In the genomic region with DNA sequence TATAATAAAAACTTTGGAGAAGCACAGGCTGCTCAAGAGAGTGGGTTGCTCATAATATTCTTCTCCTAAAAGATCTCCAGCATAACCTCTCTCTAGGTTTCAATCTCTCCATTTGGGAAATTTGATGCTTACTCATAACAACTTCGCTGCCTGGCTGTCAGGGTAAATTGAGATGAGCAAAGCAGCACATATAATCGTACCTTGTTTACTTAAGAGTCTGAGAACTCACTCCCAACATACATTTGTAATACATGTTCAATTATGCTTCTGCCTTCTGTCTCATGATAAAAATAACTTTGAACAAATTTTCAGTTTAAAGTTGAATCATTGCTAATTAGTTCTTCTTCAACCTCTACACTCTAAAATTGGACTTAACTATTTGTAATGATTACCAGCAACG, we compare ENCODE assay signal across 22 cellular contexts.
A peak's percentile ranks its signal among the peaks of the same experiment; 100 is the strongest.
DNase-seq lines count a peak whose midpoint lies in the region; ATAC-seq, FAIRE-seq and TF ChIP-seq lines count a peak whose summit lies in the region.
"Had no signal": no experiment of that assay in that cellular context is flagged by ENCODE, and none has a peak within 500 bp of the region (broad histone marks: within the 10 kb centered on the region; RNA-seq: fewer than 3 reads in every experiment).

No MANE protein-coding gene starts in this region.

- ATAC-seq in A549 (no peak), GM19351 (IDR thresholded peaks at IDR 0.05; ENCODE audit: unreplicated experiment) (no peak), GM18909 (IDR thresholded peaks at IDR 0.05; ENCODE audit: poor library complexity, unreplicated experiment) (no peak), GM21717 (IDR thresholded peaks at IDR 0.05; ENCODE audit: unreplicated experiment) (no peak)
- ATAC-seq in activated CD8-positive, alpha-beta T cell treated with anti-CD3 and anti-CD28 coated beads for 36 hours, result no peak
- ATAC-seq: GM12878, GM23338 had no signal

- no peaks in the 10 kb centered on the region for H3K9me3 ChIP-seq in A549
- H3K9me3 ChIP-seq: BE2C had no signal

- peaks cover 2% of the 10 kb centered on the region; the same call in 1 of the 3 replicates for H3K4me1 ChIP-seq in A549
- H3K4me1 ChIP-seq in ACC112 (ENCODE audit: control insufficient read depth, insufficient read depth, low read length, unreplicated experiment), result peaks cover 61% of the 10 kb centered on the region
- H3K4me1 ChIP-seq: BE2C had no signal

- TF ChIP-seq CTCF in A549 (IDR thresholded peaks at IDR 0.05), result no peak
- no peak for TF ChIP-seq CTCF in activated CD8-positive, alpha-beta T cell treated with anti-CD3 and anti-CD28 coated beads for 36 hours (IDR thresholded peaks at IDR 0.05)

- H3K27me3 Mint-ChIP-seq in activated CD8-positive, alpha-beta T cell treated with anti-CD3 and anti-CD28 coated beads for 36 hours, result no peaks in the 10 kb centered on the region

- WGBS in A549 (ENCODE audit: missing lambda C conversion rate), result 28% methylated on average over 3 of the region's 3 CpGs

- TF ChIP-seq POLR2A in A549 (IDR thresholded peaks at IDR 0.05; ENCODE audit: low read length), result no peak

- H3K36me3 ChIP-seq in ACC112 (ENCODE audit: insufficient read depth, low read length), result no peaks in the 10 kb centered on the region
- H3K36me3 ChIP-seq: BE2C had no signal

- peak; percentile 90 for FAIRE-seq in A549 (lab: Jason Lieb, UNC)
- FAIRE-seq: GM12878, GM19239, H54 had no signal

- H3K27me3 ChIP-seq in ACC112 (ENCODE audit: insufficient read depth, low read length), result no peaks in the 10 kb centered on the region
- H3K27me3 ChIP-seq: BE2C had no signal

- H3K4me2 ChIP-seq in A549, result no peak overlapping the region
- H3K4me2 ChIP-seq: GM23338, KMS-11 had no signal

- H3K27ac Mint-ChIP-seq in activated CD8-positive, alpha-beta T cell treated with anti-CD3 and anti-CD28 coated beads for 36 hours, result no peak overlapping the region
- H3K27ac Mint-ChIP-seq: CD4-positive, CD25-positive, alpha-beta regulatory T cell; CD8-positive, alpha-beta memory T cell; GM23338 had no signal

- no peaks in the 10 kb centered on the region for H3K4me1 Mint-ChIP-seq in activated CD8-positive, alpha-beta T cell treated with anti-CD3 and anti-CD28 coated beads for 36 hours (ENCODE audit: low read depth)
- H3K4me1 Mint-ChIP-seq: GM23338 had no signal

- no peak for TF ChIP-seq RAD21 in A549 (conservative IDR thresholded peaks at IDR 0.05 in 1 of 2, IDR thresholded peaks at IDR 0.05 in 1 of 2)

- no peak overlapping the region for H2AFZ ChIP-seq in ACC112 (ENCODE audit: low read length, unreplicated experiment)
- H2AFZ ChIP-seq: GM23338 had no signal

- H3K27ac ChIP-seq in A549 (no peak overlapping the region), ACC112 (ENCODE audit: low read depth, low read length) (peak overlapping the region; percentile 97)
- H3K27ac ChIP-seq: KMS-11 had no signal

- DNase-seq in A549 (ENCODE audit: low read depth in 1 of 2, low spot score in 1 of 2) (no peak), NCI-H69 (lab: John Stamatoyannopoulos, UW) (peak; percentile 43), left kidney (ENCODE audit: low read depth, low spot score) (peak; percentile 9)
- no peak for DNase-seq in activated CD8-positive, alpha-beta T cell treated with anti-CD3 and anti-CD28 coated beads for 36 hours
- DNase-seq: BE2C; C1 segment of cervical spinal cord; CD4-positive, CD25-positive, alpha-beta regulatory T cell; CD8-positive, alpha-beta memory T cell; COR-L47; DMS 273 treated with DMSO at 0.1 percent for 48 hours; DMS53; DND-41; HCEC 1CT had no signal

- H3K9me3 Mint-ChIP-seq in activated CD8-positive, alpha-beta T cell treated with anti-CD3 and anti-CD28 coated beads for 36 hours, result no peaks in the 10 kb centered on the region
- H3K9me3 Mint-ChIP-seq: CD8-positive, alpha-beta memory T cell; GM23338 had no signal

- intact Hi-C loops in activated CD8-positive, alpha-beta T cell treated with anti-CD3 and anti-CD28 coated beads for 36 hours (cut with micrococcal nuclease), result no loop called here

- no peaks in the 10 kb centered on the region for H3K79me2 ChIP-seq in ACC112 (ENCODE audit: control insufficient read depth, insufficient read depth, low read length, unreplicated experiment)

- no peak overlapping the region for H3K4me3 Mint-ChIP-seq in activated CD8-positive, alpha-beta T cell treated with anti-CD3 and anti-CD28 coated beads for 36 hours
- H3K4me3 Mint-ChIP-seq: CD4-positive, CD25-positive, alpha-beta regulatory T cell; CD8-positive, alpha-beta memory T cell; GM23338 had no signal

- H3K4me3 ChIP-seq in A549 (no peak overlapping the region), ACC112 (ENCODE audit: low read depth, low read length) (no peak overlapping the region)
- H3K4me3 ChIP-seq: GM12878, GM23338 had no signal

- H3K36me3 Mint-ChIP-seq in activated CD8-positive, alpha-beta T cell treated with anti-CD3 and anti-CD28 coated beads for 36 hours (ENCODE audit: low read depth), result no peaks in the 10 kb centered on the region
- H3K36me3 Mint-ChIP-seq: CD4-positive, CD25-positive, alpha-beta regulatory T cell had no signal

- POLR2A ChIA-PET in A549 (lab: Yijun Ruan, JAX), result no interaction called here
- POLR2A ChIA-PET in activated CD8-positive, alpha-beta T cell treated with anti-CD3 and anti-CD28 coated beads for 36 hours (lab: Charles Lee), result no interaction called here

- CTCF ChIA-PET in A549 (lab: Yijun Ruan, JAX), result no interaction called here
- CTCF ChIA-PET in activated CD8-positive, alpha-beta T cell treated with anti-CD3 and anti-CD28 coated beads for 36 hours (lab: Charles Lee), result no interaction called here

- TF ChIP-seq EP300 in A549 (IDR thresholded peaks at IDR 0.05), result no peak

TF ChIP-seq in A549, 52 proteins besides CTCF, POLR2A, EP300 and RAD21:
- TF ChIP-seq NR3C1 (IDR thresholded peaks at IDR 0.05), result no peak
- no peak for TF ChIP-seq HDAC2 (IDR thresholded peaks at IDR 0.05)
- no peak for TF ChIP-seq CHD4 (IDR thresholded peaks at IDR 0.05; ENCODE audit: borderline replicate concordance)
- TF ChIP-seq HOXA7 (CRISPR knock-in tag; IDR thresholded peaks at IDR 0.05), result no peak
- no peak for TF ChIP-seq TP53 (CRISPR knock-in tag; IDR thresholded peaks at IDR 0.05)
- no peak for TF ChIP-seq CHD2 (IDR thresholded peaks at IDR 0.05; ENCODE audit: low read length, partially characterized antibody)
- TF ChIP-seq ZSCAN20 (CRISPR knock-in tag; IDR thresholded peaks at IDR 0.05), result no peak

Comparison
In these comparisons a context has a peak if more than half of its experiments do, and no peak if none do; other contexts are left out.
1. DNase-seq: peak in NCI-H69 (single experiment) and left kidney (single experiment); none in A549 (0 of 2) and activated CD8-positive, alpha-beta T cell treated with anti-CD3 and anti-CD28 coated beads for 36 hours (single experiment).